Comparison of ENCODE assay signal across 8 cellular contexts in genomic region chr17:48023408-48024148, GRCh38. TPM values are rescaled to one million over a fixed set of nuclear protein-coding genes. Genes with fewer than 3 reads are reported as not detected.
DNase-seq lines count a peak whose midpoint lies in the region; ATAC-seq and TF ChIP-seq lines count a peak whose summit lies in the region.

No MANE protein-coding gene starts in this region.

- POLR2A ChIA-PET in activated CD4-positive, alpha-beta T cell treated with anti-CD3 and anti-CD28 coated beads for 36 hours (lab: Charles Lee) = no interaction called here
- POLR2A ChIA-PET in WTC11 (lab: Charles Lee) = no interaction called here

- H3K4me1 Mint-ChIP-seq in activated CD4-positive, alpha-beta T cell treated with anti-CD3 and anti-CD28 coated beads for 36 hours = peaks cover 26% of the 10 kb centered on the region
- H3K4me1 Mint-ChIP-seq in WTC11 = peaks cover 25% of the 10 kb centered on the region

- peak; percentile 68 for DNase-seq in activated CD4-positive, alpha-beta T cell treated with anti-CD3 and anti-CD28 coated beads for 36 hours
- no peak for DNase-seq in activated CD4-positive, alpha-beta T cell treated with anti-CD3 and anti-CD28 coated beads for 1 hour
- DNase-seq in NCI-H2171 treated with DMSO at 0.1 percent for 48 hours (lab: John Stamatoyannopoulos, UW) = peak; percentile 83
- peak; percentile 93 for DNase-seq in WTC11 (ENCODE audit: low spot score)
- DNase-seq in dermis blood vessel endothelial cell = peak; percentile 63
- peak; percentile 84 to 86 for DNase-seq in left colon
- DNase-seq in stimulated activated CD4-positive, alpha-beta T cell treated with anti-CD3 and anti-CD28 coated beads, Interleukin-12 subunit alpha, Interleukin-12 subunit beta, amount 100 ng/mL, for 4 hours = peak; percentile 32
- no peak for DNase-seq in HPDE6-E6E7 (ENCODE audit: extremely low spot score)

- H3K27me3 Mint-ChIP-seq in activated CD4-positive, alpha-beta T cell treated with anti-CD3 and anti-CD28 coated beads for 36 hours = peaks cover 28% of the 10 kb centered on the region
- H3K27me3 Mint-ChIP-seq in WTC11 (ENCODE audit: low read depth) = peaks cover 38% of the 10 kb centered on the region

- no peaks in the 10 kb centered on the region for H3K36me3 Mint-ChIP-seq in activated CD4-positive, alpha-beta T cell treated with anti-CD3 and anti-CD28 coated beads for 36 hours (ENCODE audit: low read depth)
- no peaks in the 10 kb centered on the region for H3K36me3 Mint-ChIP-seq in WTC11

- H3K9me3 Mint-ChIP-seq in activated CD4-positive, alpha-beta T cell treated with anti-CD3 and anti-CD28 coated beads for 36 hours (ENCODE audit: low read depth) = no peaks in the 10 kb centered on the region
- H3K9me3 Mint-ChIP-seq in WTC11 = no peaks in the 10 kb centered on the region

- H3K27ac Mint-ChIP-seq in activated CD4-positive, alpha-beta T cell treated with anti-CD3 and anti-CD28 coated beads for 36 hours = no peak overlapping the region
- no peak overlapping the region for H3K27ac Mint-ChIP-seq in WTC11

- TF ChIP-seq CTCF in WTC11 (IDR thresholded peaks at IDR 0.05) = no peak; the same call in 1 of the 2 replicates

- peak overlapping the region; percentile 64 for H3K4me3 Mint-ChIP-seq in activated CD4-positive, alpha-beta T cell treated with anti-CD3 and anti-CD28 coated beads for 36 hours
- peak overlapping the region; percentile 84 for H3K4me3 Mint-ChIP-seq in WTC11

- CTCF ChIA-PET in activated CD4-positive, alpha-beta T cell treated with anti-CD3 and anti-CD28 coated beads for 36 hours (lab: Charles Lee) = interaction anchor here (0.9 to 1.4 kb wide), 3 partner anchors 24 to 80 kb away, joined by 3 read pairs; partner anchors contain the start of gene CDK5RAP3
- CTCF ChIA-PET in WTC11 (lab: Charles Lee) = no interaction called here

- intact Hi-C loops in activated CD4-positive, alpha-beta T cell treated with anti-CD3 and anti-CD28 coated beads for 36 hours (cut with DNase I, micrococcal nuclease) = loop anchor here (1.0 to 10.0 kb wide), 6 partner anchors 45 to 587 kb away; partner anchors contain the start of genes CDK5RAP3 (in 1 of the 2), HOXB7 (in 1 of the 2), SCRN2 (in 1 of the 2) and SP2 (in 1 of the 2)
- intact Hi-C loops in left colon (cut with DNase I, micrococcal nuclease) = no loop called here

- ATAC-seq in activated CD4-positive, alpha-beta T cell treated with anti-CD3 and anti-CD28 coated beads for 36 hours = no peak
- peak; percentile 56 for ATAC-seq in WTC11
- ATAC-seq in left colon = peak; percentile 52

TF ChIP-seq in WTC11, 78 proteins besides CTCF, POLR2A, EP300 and RAD21 (continues in another document):
- TF ChIP-seq KAT7 (CRISPR knock-in tag; IDR thresholded peaks at IDR 0.05; ENCODE audit: borderline replicate concordance) = no peak
- peak; percentile 68 for TF ChIP-seq NFYB (CRISPR knock-in tag; conservative IDR thresholded peaks at IDR 0.05; ENCODE audit: low read depth)
- no peak for TF ChIP-seq CDX4 (CRISPR knock-in tag; IDR thresholded peaks at IDR 0.05; ENCODE audit: borderline replicate concordance)
- no peak for TF ChIP-seq IRF1 (CRISPR knock-in tag; IDR thresholded peaks at IDR 0.05)
- TF ChIP-seq ZNF396 (CRISPR knock-in tag; IDR thresholded peaks at IDR 0.05; ENCODE audit: borderline replicate concordance) = no peak
- no peak for TF ChIP-seq ZNF121 (CRISPR knock-in tag; IDR thresholded peaks at IDR 0.05)
- TF ChIP-seq FOXP1 (CRISPR knock-in tag; IDR thresholded peaks at IDR 0.05; ENCODE audit: borderline replicate concordance) = peak; percentile 67; the same call in 1 of the 2 replicates
- TF ChIP-seq RELA (CRISPR knock-in tag; IDR thresholded peaks at IDR 0.05; ENCODE audit: borderline replicate concordance) = no peak
- TF ChIP-seq ZNF416 (CRISPR knock-in tag; IDR thresholded peaks at IDR 0.05) = no peak
- no peak for TF ChIP-seq ATF2 (CRISPR knock-in tag; IDR thresholded peaks at IDR 0.05; ENCODE audit: borderline replicate concordance, low read depth)
- TF ChIP-seq HMGXB4 (CRISPR knock-in tag; IDR thresholded peaks at IDR 0.05) = peak; percentile 54; the same call in 1 of the 2 replicates
- TF ChIP-seq FOXP4 (CRISPR knock-in tag; IDR thresholded peaks at IDR 0.05) = 0 out of 2 replicates have a peak, but pooled peaks have one; percentile 4
- no peak for TF ChIP-seq NR1H2 (CRISPR knock-in tag; IDR thresholded peaks at IDR 0.05)
- TF ChIP-seq CREB1 (CRISPR knock-in tag; IDR thresholded peaks at IDR 0.05) = no peak
- no peak; the same call in 1 of the 2 replicates for TF ChIP-seq FOXK1 (CRISPR knock-in tag; IDR thresholded peaks at IDR 0.05)
- TF ChIP-seq TEAD4 (CRISPR knock-in tag; IDR thresholded peaks at IDR 0.05) = no peak
- no peak for TF ChIP-seq NR2C2 (CRISPR knock-in tag; IDR thresholded peaks at IDR 0.05)
- TF ChIP-seq MLX (CRISPR knock-in tag; IDR thresholded peaks at IDR 0.05) = no peak
- TF ChIP-seq CBFB (CRISPR knock-in tag; IDR thresholded peaks at IDR 0.05; ENCODE audit: low read depth) = no peak

RNA-seq across cellular contexts. Expression of gene COPZ2, which starts 14.0 kb away (rescaled TPM):
- 1 to 10 TPM; 3.6 to 4.1 TPM for total RNA-seq in activated CD4-positive, alpha-beta T cell treated with anti-CD3 and anti-CD28 coated beads for 36 hours
- total RNA-seq in WTC11 (2021) (0.37 to 0.44 TPM in 2 of 3 replicates, not detected in the other), dermis blood vessel endothelial cell (3.8 and 6.5 TPM in 2 replicates), left colon (1 to 10 TPM; 7.1 to 8.7 TPM)

RNA-seq across cellular contexts. Expression of gene NFE2L1, which starts 24.6 kb away (rescaled TPM):
- total RNA-seq in activated CD4-positive, alpha-beta T cell treated with anti-CD3 and anti-CD28 coated beads for 36 hours = 100 to 1,000 TPM; 100 to 127 TPM
- total RNA-seq in WTC11 (2021) (130 to 149 TPM (median 131 TPM) in 3 replicates), dermis blood vessel endothelial cell (95.1 and 209 TPM in 2 replicates), left colon (100 to 1,000 TPM; 223 to 245 TPM)

RNA-seq across cellular contexts. Expression of gene CDK5RAP3, which starts 52.7 kb away (rescaled TPM):
- total RNA-seq in activated CD4-positive, alpha-beta T cell treated with anti-CD3 and anti-CD28 coated beads for 36 hours = 100 to 1,000 TPM; 147 to 156 TPM
- total RNA-seq in WTC11 (2021) (128 to 143 TPM (median 138 TPM) in 3 replicates), dermis blood vessel endothelial cell (48.0 and 76.6 TPM in 2 replicates), left colon (100 to 1,000 TPM; 136 to 187 TPM)

Comparison
In these comparisons a context has a peak if more than half of its experiments do, and no peak if none do; other contexts are left out.
1. DNase-seq: peak in activated CD4-positive, alpha-beta T cell treated with anti-CD3 and anti-CD28 coated beads for 36 hours (single experiment), NCI-H2171 treated with DMSO at 0.1 percent for 48 hours (single experiment), WTC11 (single experiment), dermis blood vessel endothelial cell (single experiment), left colon (2 of 2) and stimulated activated CD4-positive, alpha-beta T cell treated with anti-CD3 and anti-CD28 coated beads, Interleukin-12 subunit alpha, Interleukin-12 subunit beta, amount 100 ng/mL, for 4 hours (single experiment); none in activated CD4-positive, alpha-beta T cell treated with anti-CD3 and anti-CD28 coated beads for 1 hour (single experiment) and HPDE6-E6E7 (single experiment).
2. intact Hi-C loops: an anchor here in activated CD4-positive, alpha-beta T cell treated with anti-CD3 and anti-CD28 coated beads for 36 hours (1.0 to 10.0 kb wide); none called in left colon.